22 cellular contexts compared by ENCODE assay signal in the genomic region with DNA sequence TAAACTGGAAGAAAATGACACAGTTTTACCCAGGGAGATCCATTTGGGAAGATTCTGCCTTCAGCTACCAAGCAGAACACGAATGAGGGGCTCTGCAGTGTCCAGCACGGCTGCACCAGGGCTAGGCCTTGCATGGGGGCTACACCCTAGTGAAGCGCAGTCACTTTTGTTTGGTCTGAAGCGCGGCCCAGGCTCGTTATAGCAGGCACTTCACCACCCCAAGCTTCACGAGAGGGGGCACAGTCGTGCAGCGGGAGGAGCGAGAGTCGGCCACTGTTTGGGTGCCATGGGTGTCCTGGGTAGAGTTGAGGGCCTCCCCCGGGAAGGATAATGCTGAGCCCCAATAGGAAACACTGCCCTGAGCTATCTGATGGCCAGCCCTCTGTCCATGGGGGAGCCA. TPM values are rescaled to one million over a fixed set of nuclear protein-coding genes. Genes with fewer than 3 reads are reported as not detected.
DNase-seq lines count a peak whose midpoint lies in the region; ATAC-seq, FAIRE-seq and TF ChIP-seq lines count a peak whose summit lies in the region.
"Had no signal": no experiment of that assay in that cellular context is flagged by ENCODE, and none has a peak within 500 bp of the region (broad histone marks: within the 10 kb centered on the region; RNA-seq: fewer than 3 reads in every experiment).

No MANE protein-coding gene starts in this region.

- H2BK15ac ChIP-seq in H9 (ENCODE audit: low read depth, low read length), result no peak overlapping the region

- no peak overlapping the region for H2AFZ ChIP-seq in H9 (ENCODE audit: low read length)
- no peak overlapping the region for H2AFZ ChIP-seq in hepatocyte
- H2AFZ ChIP-seq: PC-9 had no signal

- H3K4me3 Mint-ChIP-seq in activated T-cell treated with anti-CD3 and anti-CD28 coated beads, Interleukin-2, amount 50 U/mL, for 24 hours, result no peak overlapping the region
- H3K4me3 Mint-ChIP-seq in activated T-cell treated with anti-CD3 and anti-CD28 coated beads, Interleukin-2, amount 50 U/mL, for 4 hours, result no peak overlapping the region
- no peak overlapping the region for H3K4me3 Mint-ChIP-seq in H9
- H3K4me3 Mint-ChIP-seq in stimulated activated naive CD8-positive, alpha-beta T cell treated with anti-CD3 and anti-CD28 coated beads, Interleukin-15, amount 100 ng/mL, for 72 hours, result no peak overlapping the region
- H3K4me3 Mint-ChIP-seq: neural crest cell; stimulated activated memory B cell treated with anti-CD40 and anti-IgM and Interleukin-4, amounts not matched to agents 10 μg/mL and 1 μg/mL and 100 μg/mL, for 72 hours had no signal

- H3K9me3 ChIP-seq in H9 (ENCODE audit: control insufficient read depth, low read depth, low read length), result no peaks in the 10 kb centered on the region
- H3K9me3 ChIP-seq in hepatocyte (ENCODE audit: low read depth), result no peaks in the 10 kb centered on the region
- H3K9me3 ChIP-seq in small intestine (ENCODE audit: control insufficient read depth, low read depth), result no peaks in the 10 kb centered on the region
- H3K9me3 ChIP-seq: SJSA1, tibial nerve had no signal

- H3K4me1 Mint-ChIP-seq in activated T-cell treated with anti-CD3 and anti-CD28 coated beads, Interleukin-2, amount 50 U/mL, for 24 hours (ENCODE audit: low read depth), result peaks cover 41% of the 10 kb centered on the region
- H3K4me1 Mint-ChIP-seq in activated T-cell treated with anti-CD3 and anti-CD28 coated beads, Interleukin-2, amount 50 U/mL, for 4 hours (ENCODE audit: low read depth), result peaks cover 29% of the 10 kb centered on the region
- peaks cover 6 to 26% of the 10 kb centered on the region in 2 experiments for H3K4me1 Mint-ChIP-seq in H9
- peaks cover 54% of the 10 kb centered on the region for H3K4me1 Mint-ChIP-seq in stimulated activated naive CD8-positive, alpha-beta T cell treated with anti-CD3 and anti-CD28 coated beads, Interleukin-15, amount 100 ng/mL, for 72 hours

- H4K8ac ChIP-seq in H9 (replicated peaks; ENCODE audit: insufficient read length, low read depth, low read length), result no peak overlapping the region

- no peaks in the 10 kb centered on the region for H3K9me2 ChIP-seq in hepatocyte (replicated peaks; ENCODE audit: insufficient read depth)

- H3K14ac ChIP-seq in H9 (ENCODE audit: insufficient read depth, low read length), result no peak overlapping the region

- no peaks in the 10 kb centered on the region for H3K79me1 ChIP-seq in H9 (ENCODE audit: insufficient read depth, low read depth, low read length, poor library complexity, severe bottlenecking)

- no peaks in the 10 kb centered on the region for H3K23me2 ChIP-seq in H9 (ENCODE audit: insufficient read length, low read depth, low read length, poor library complexity, severe bottlenecking)

- H3K56ac ChIP-seq in H9 (ENCODE audit: insufficient read length, low read depth, low read length), result no peak overlapping the region

- H2AK5ac ChIP-seq in H9 (ENCODE audit: insufficient read length, low read length), result no peak overlapping the region

- no peak for DNase-seq in activated T-cell treated with anti-CD3 and anti-CD28 coated beads, Interleukin-2, amount 50 U/mL, for 24 hours
- DNase-seq in activated T-cell treated with anti-CD3 and anti-CD28 coated beads, Interleukin-2, amount 50 U/mL, for 4 hours, result no peak
- DNase-seq in H9 (no peak), hepatocyte (ENCODE audit: low spot score) (no peak), small intestine (no peak), NCI-H345 treated with DMSO at 0.1 percent for 48 hours (lab: John Stamatoyannopoulos, UW; ENCODE audit: unreplicated experiment) (no peak), coronary artery (ENCODE audit: low spot score) (no peak)
- no peak for DNase-seq in stimulated activated naive CD8-positive, alpha-beta T cell treated with anti-CD3 and anti-CD28 coated beads, Interleukin-15, amount 100 ng/mL, for 72 hours
- DNase-seq: activated CD4-positive, CD25-positive, alpha-beta regulatory T cell; islet precursor cell; Karpas-422; mammary epithelial cell; NCI-H1105 treated with DMSO at 0.1 percent for 48 hours; NCI-H2171 treated with DMSO at 0.1 percent for 48 hours had no signal

- H3K4me3 ChIP-seq in hepatocyte (no peak overlapping the region), small intestine (ENCODE audit: low read depth in 1 of 2, low read length in 2 of 2) (no peak overlapping the region), coronary artery (no peak overlapping the region)
- H3K4me3 ChIP-seq: PC-9, SJSA1, tibial nerve had no signal

- H3K9me3 Mint-ChIP-seq in activated T-cell treated with anti-CD3 and anti-CD28 coated beads, Interleukin-2, amount 50 U/mL, for 24 hours, result no peaks in the 10 kb centered on the region
- no peaks in the 10 kb centered on the region for H3K9me3 Mint-ChIP-seq in activated T-cell treated with anti-CD3 and anti-CD28 coated beads, Interleukin-2, amount 50 U/mL, for 4 hours
- H3K9me3 Mint-ChIP-seq in H9, result no peaks in the 10 kb centered on the region
- H3K9me3 Mint-ChIP-seq in stimulated activated naive CD8-positive, alpha-beta T cell treated with anti-CD3 and anti-CD28 coated beads, Interleukin-15, amount 100 ng/mL, for 72 hours, result no peaks in the 10 kb centered on the region
- H3K9me3 Mint-ChIP-seq: neural crest cell; stimulated activated memory B cell treated with anti-CD40 and anti-IgM and Interleukin-4, amounts not matched to agents 10 μg/mL and 1 μg/mL and 100 μg/mL, for 72 hours had no signal

- H3K4me1 ChIP-seq in H9 (ENCODE audit: insufficient read depth, low read length) (no peaks in the 10 kb centered on the region), hepatocyte (ENCODE audit: insufficient read depth) (peaks cover 14% of the 10 kb centered on the region), small intestine (ENCODE audit: control insufficient read depth in 2 of 2, insufficient read depth in 1 of 2, low read depth in 1 of 2, low read length in 1 of 2) (peaks cover 0 to 8% of the 10 kb centered on the region in 2 donors)

- no peak overlapping the region for H4K5ac ChIP-seq in H9 (ENCODE audit: insufficient read length, low read depth, low read length)

- H3K36me3 ChIP-seq in hepatocyte (replicated peaks; ENCODE audit: insufficient read depth, low read depth) (no peaks in the 10 kb centered on the region), small intestine (ENCODE audit: control insufficient read depth in 2 of 2, insufficient read depth in 2 of 2, low read length in 2 of 2) (peaks cover 0 to 2% of the 10 kb centered on the region in 2 donors)

- H3K27ac Mint-ChIP-seq in activated T-cell treated with anti-CD3 and anti-CD28 coated beads, Interleukin-2, amount 50 U/mL, for 24 hours, result peak overlapping the region; percentile 36
- H3K27ac Mint-ChIP-seq in H9, result peak overlapping the region in 2 of 3 experiments; percentile 81 to 97; a peak in 5 of 7 replicates
- H3K27ac Mint-ChIP-seq in stimulated activated naive CD8-positive, alpha-beta T cell treated with anti-CD3 and anti-CD28 coated beads, Interleukin-15, amount 100 ng/mL, for 72 hours, result peak overlapping the region in 1 of 2 donors; percentile 63
- H3K27ac Mint-ChIP-seq: stimulated activated memory B cell treated with anti-CD40 and anti-IgM and Interleukin-4, amounts not matched to agents 10 μg/mL and 1 μg/mL and 100 μg/mL, for 72 hours had no signal

- peaks cover 88% of the 10 kb centered on the region for H3K36me3 Mint-ChIP-seq in activated T-cell treated with anti-CD3 and anti-CD28 coated beads, Interleukin-2, amount 50 U/mL, for 24 hours (ENCODE audit: low read depth)
- peaks cover 23% of the 10 kb centered on the region for H3K36me3 Mint-ChIP-seq in activated T-cell treated with anti-CD3 and anti-CD28 coated beads, Interleukin-2, amount 50 U/mL, for 4 hours (ENCODE audit: insufficient read depth)
- H3K36me3 Mint-ChIP-seq in H9 (ENCODE audit: insufficient read depth in 1 of 3, low read depth in 3 of 3), result peaks cover 17 to 47% (median 35%) of the 10 kb centered on the region in 3 experiments

- H3K27ac ChIP-seq in H9 (ENCODE audit: insufficient read length, low read depth, low read length) (no peak overlapping the region), hepatocyte (peak overlapping the region; percentile 79), small intestine (ENCODE audit: low read depth in 1 of 2, low read length in 1 of 2) (peak overlapping the region; percentile 28 to 93), coronary artery (no peak overlapping the region)
- H3K27ac ChIP-seq: PC-9, SJSA1, tibial nerve had no signal

- no peak overlapping the region for H3K23ac ChIP-seq in H9 (ENCODE audit: insufficient read length, low read depth, low read length)

- H3T11ph ChIP-seq in H9 (ENCODE audit: low read length), result no peak overlapping the region

- TF ChIP-seq CTCF in H9 (conservative IDR thresholded peaks at IDR 0.05), result no peak
- no peak for TF ChIP-seq CTCF in hepatocyte (IDR thresholded peaks at IDR 0.05; ENCODE audit: poor library complexity)
- no peak for TF ChIP-seq CTCF in coronary artery (IDR thresholded peaks at IDR 0.05)

- H4K20me1 ChIP-seq in H9 (ENCODE audit: control insufficient read depth, insufficient read depth, insufficient read length), result no peaks in the 10 kb centered on the region
- peaks cover 9% of the 10 kb centered on the region for H4K20me1 ChIP-seq in hepatocyte (ENCODE audit: insufficient read depth, poor library complexity, severe bottlenecking)

- ATAC-seq in activated T-cell treated with anti-CD3 and anti-CD28 coated beads, Interleukin-2, amount 50 U/mL, for 4 hours, result no peak
- no peak for ATAC-seq in stimulated activated naive CD8-positive, alpha-beta T cell treated with anti-CD3 and anti-CD28 coated beads, Interleukin-15, amount 100 ng/mL, for 72 hours
- ATAC-seq: stimulated activated memory B cell treated with anti-CD40 and anti-IgM and Interleukin-4, amounts not matched to agents 10 μg/mL and 1 μg/mL and 100 μg/mL, for 72 hours had no signal

- no peak overlapping the region for H2BK5ac ChIP-seq in H9 (ENCODE audit: insufficient read length, low read length)

- H2BK20ac ChIP-seq in H9 (ENCODE audit: low read depth, low read length, poor library complexity, severe bottlenecking), result no peak overlapping the region

- H3K79me2 ChIP-seq in H9 (ENCODE audit: insufficient read depth, low read length) (no peaks in the 10 kb centered on the region; the same call in 1 of the 2 replicates), hepatocyte (peaks cover 16% of the 10 kb centered on the region)

- FAIRE-seq in small intestine (lab: Jason Lieb, UNC), result no peak
- FAIRE-seq: astrocyte, colon had no signal

- no peak overlapping the region for H3K18ac ChIP-seq in H9 (ENCODE audit: insufficient read length, low read depth, low read length)

- no peak overlapping the region for H3K4ac ChIP-seq in H9 (ENCODE audit: low read depth, low read length)

- H3K4me2 ChIP-seq in H9 (ENCODE audit: insufficient read depth, insufficient read length, low read length) (no peak overlapping the region), hepatocyte (no peak overlapping the region)
- H3K4me2 ChIP-seq: PC-9 had no signal

- H3K9ac ChIP-seq in H9 (ENCODE audit: extremely low read depth, insufficient read length, low read length), result no peak overlapping the region

- H2BK12ac ChIP-seq in H9 (ENCODE audit: insufficient read length, low read depth, low read length), result no peak overlapping the region

- no peak overlapping the region for H2BK120ac ChIP-seq in H9 (ENCODE audit: low read depth, low read length, poor library complexity, severe bottlenecking)

- WGBS in H9 (ENCODE audit: extremely low coverage, insufficient read length, low lambda C conversion rate), result no CpG with 5 or more reads among the region's 12 CpGs
- WGBS in hepatocyte (ENCODE audit: low lambda C conversion rate, missing lambda C conversion rate), result 86% methylated on average over 12 of the region's 12 CpGs
- 11 to 72% (median 46%) methylated on average over 12 of the region's 12 CpGs for WGBS in small intestine, 3 donors

- H4K91ac ChIP-seq in H9 (ENCODE audit: insufficient read length, low read depth, low read length), result no peak overlapping the region

- H3K27me3 ChIP-seq in H9 (ENCODE audit: insufficient read depth, low read length), result no peaks in the 10 kb centered on the region
- H3K27me3 ChIP-seq in hepatocyte, result no peaks in the 10 kb centered on the region
- H3K27me3 ChIP-seq in small intestine (ENCODE audit: control insufficient read depth in 2 of 2, insufficient read depth in 2 of 2, low read length in 2 of 2), result no peaks in the 10 kb centered on the region
- H3K27me3 ChIP-seq: SJSA1, tibial nerve had no signal

- H3K27me3 Mint-ChIP-seq in activated T-cell treated with anti-CD3 and anti-CD28 coated beads, Interleukin-2, amount 50 U/mL, for 24 hours, result no peaks in the 10 kb centered on the region
- H3K27me3 Mint-ChIP-seq in activated T-cell treated with anti-CD3 and anti-CD28 coated beads, Interleukin-2, amount 50 U/mL, for 4 hours (ENCODE audit: low read depth), result no peaks in the 10 kb centered on the region
- no peaks in the 10 kb centered on the region for H3K27me3 Mint-ChIP-seq in H9 (ENCODE audit: low read depth)
- H3K27me3 Mint-ChIP-seq in stimulated activated naive CD8-positive, alpha-beta T cell treated with anti-CD3 and anti-CD28 coated beads, Interleukin-15, amount 100 ng/mL, for 72 hours, result no peaks in the 10 kb centered on the region
- H3K27me3 Mint-ChIP-seq: stimulated activated memory B cell treated with anti-CD40 and anti-IgM and Interleukin-4, amounts not matched to agents 10 μg/mL and 1 μg/mL and 100 μg/mL, for 72 hours had no signal

RNA-seq across cellular contexts. Expression of gene IL17C, which starts 21.6 kb away (rescaled TPM):
- not detected for total RNA-seq in activated T-cell treated with anti-CD3 and anti-CD28 coated beads, Interleukin-2, amount 50 U/mL, for 4 hours
- total RNA-seq in H9 (2021) (0.29 and 0.31 TPM in 2 replicates), hepatocyte (0.40 TPM in 1 of 2 replicates, not detected in the other)
- polyA plus RNA-seq in hepatocyte (0.57 and 0.79 TPM in 2 replicates), small intestine (under 1 TPM in 1 of 3 donors, not detected in 2; 0.19 TPM)
- total RNA-seq: fibroblast of villous mesenchyme, mammary epithelial cell, PC-9, SJSA1, tibial nerve had no signal

RNA-seq across cellular contexts. Expression of gene CYBA, which starts 34.1 kb away (rescaled TPM):
- total RNA-seq in activated T-cell treated with anti-CD3 and anti-CD28 coated beads, Interleukin-2, amount 50 U/mL, for 4 hours, result 100 to 1,000 TPM; 110 to 147 (median 117) TPM
- total RNA-seq in H9 (2021) (153 and 160 TPM in 2 replicates), hepatocyte (196 and 255 TPM in 2 replicates)
- polyA plus RNA-seq in hepatocyte (419 and 516 TPM in 2 replicates), small intestine (100 to 1,000 TPM in 2 of 3 donors, 10 to 100 TPM in 1; 61.1 to 320 (median 140) TPM)
- total RNA-seq: SJSA1 had no signal

RNA-seq across cellular contexts. Expression of gene MVD, which starts 46.2 kb away (rescaled TPM):
- 10 to 100 TPM; 39.0 to 49.2 (median 44.4) TPM for total RNA-seq in activated T-cell treated with anti-CD3 and anti-CD28 coated beads, Interleukin-2, amount 50 U/mL, for 4 hours
- total RNA-seq in H9 (2021) (53.2 and 57.1 TPM in 2 replicates), hepatocyte (71.9 and 78.6 TPM in 2 replicates)
- polyA plus RNA-seq in hepatocyte (142 and 152 TPM in 2 replicates), small intestine (100 to 1,000 TPM in 1 of 3 donors, 10 to 100 TPM in 2; 28.4 to 115 (median 40.3) TPM)

RNA-seq across cellular contexts. Expression of gene ZC3H18, which starts 46.5 kb away (rescaled TPM):
- 100 to 1,000 TPM; 117 to 122 (median 118) TPM for total RNA-seq in activated T-cell treated with anti-CD3 and anti-CD28 coated beads, Interleukin-2, amount 50 U/mL, for 4 hours
- total RNA-seq in H9 (2021) (69.7 and 78.2 TPM in 2 replicates), hepatocyte (8.1 and 16.8 TPM in 2 replicates)
- polyA plus RNA-seq in hepatocyte (30.7 and 37.1 TPM in 2 replicates), small intestine (10 to 100 TPM; 19.7 to 31.5 (median 24.9) TPM)

Comparison
In these comparisons a context has a peak if more than half of its experiments do, and no peak if none do; other contexts are left out.
1. H3K27ac ChIP-seq: peak in hepatocyte (single experiment) and small intestine (2 of 2); none in H9 (single experiment) and coronary artery (0 of 2).